In the genomic region with DNA sequence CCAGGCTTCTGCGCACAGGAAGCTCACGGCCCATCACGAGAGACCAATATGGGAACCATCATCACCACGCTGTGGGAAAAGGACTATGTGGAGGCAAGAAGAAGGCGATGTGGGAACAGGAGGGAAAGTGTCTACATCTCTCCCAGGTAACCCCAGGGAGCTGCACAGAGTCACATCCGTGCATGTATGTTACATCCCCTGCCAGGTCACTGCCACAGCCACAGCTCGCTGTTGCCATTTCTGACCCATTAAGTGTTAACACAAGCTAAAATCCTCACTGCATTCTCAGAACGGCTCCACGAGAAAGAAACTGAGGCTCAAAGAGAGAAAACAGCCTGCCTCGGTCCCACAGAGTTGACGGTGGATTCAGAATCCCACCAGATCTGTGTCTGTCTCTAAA, we compare ENCODE assay signal across 2 cellular contexts.
TF ChIP-seq lines count a peak whose summit lies in the region.

No MANE protein-coding gene starts in this region.

TF ChIP-seq in IMR-90, 13 proteins besides CTCF, POLR2A, EP300 and RAD21:
- TF ChIP-seq NFE2L2 (IDR thresholded peaks at IDR 0.05; ENCODE audit: low read depth, low read length) = no peak
- TF ChIP-seq BHLHE40 (IDR thresholded peaks at IDR 0.05; ENCODE audit: low read depth, low read length) = no peak
- no peak for TF ChIP-seq MAZ (IDR thresholded peaks at IDR 0.05; ENCODE audit: borderline replicate concordance, low read depth, low read length)
- TF ChIP-seq RCOR1 (IDR thresholded peaks at IDR 0.05; ENCODE audit: insufficient replicate concordance, low read length) = no peak
- TF ChIP-seq ELK1 (IDR thresholded peaks at IDR 0.05; ENCODE audit: borderline replicate concordance, low read depth, low read length) = no peak
- no peak for TF ChIP-seq MAFK (IDR thresholded peaks at IDR 0.05; ENCODE audit: low read depth, low read length)
- TF ChIP-seq MXI1 (IDR thresholded peaks at IDR 0.05; ENCODE audit: borderline replicate concordance, low read depth, low read length) = no peak
- TF ChIP-seq SMC3 (IDR thresholded peaks at IDR 0.05; ENCODE audit: low read depth, low read length) = no peak
- no peak for TF ChIP-seq FOS (IDR thresholded peaks at IDR 0.05; ENCODE audit: low read depth, low read length)
- TF ChIP-seq, protein P1, sequence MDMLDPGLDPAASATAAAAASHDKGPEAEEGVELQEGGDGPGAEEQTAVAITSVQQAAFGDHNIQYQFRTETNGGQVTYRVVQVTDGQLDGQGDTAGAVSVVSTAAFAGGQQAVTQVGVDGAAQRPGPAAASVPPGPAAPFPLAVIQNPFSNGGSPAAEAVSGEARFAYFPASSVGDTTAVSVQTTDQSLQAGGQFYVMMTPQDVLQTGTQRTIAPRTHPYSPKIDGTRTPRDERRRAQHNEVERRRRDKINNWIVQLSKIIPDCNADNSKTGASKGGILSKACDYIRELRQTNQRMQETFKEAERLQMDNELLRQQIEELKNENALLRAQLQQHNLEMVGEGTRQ (IDR thresholded peaks at IDR 0.05; ENCODE audit: low read depth, low read length) = no peak
- TF ChIP-seq RFX5 (IDR thresholded peaks at IDR 0.05; ENCODE audit: low read depth, low read length) = no peak
- TF ChIP-seq CHD1 (IDR thresholded peaks at IDR 0.05; ENCODE audit: low read depth, low read length) = no peak
- TF ChIP-seq CEBPB (IDR thresholded peaks at IDR 0.05; ENCODE audit: low read depth, low read length) = no peak

TF ChIP-seq in H1, 55 proteins besides CTCF, POLR2A, EP300 and RAD21:
- TF ChIP-seq YY1 (IDR thresholded peaks at IDR 0.05; ENCODE audit: low read depth, low read length) = no peak
- TF ChIP-seq TCF12 (IDR thresholded peaks at IDR 0.05; ENCODE audit: low read depth, low read length) = no peak
